Comparison of ENCODE assay signal across 30 cellular contexts in the genomic region with DNA sequence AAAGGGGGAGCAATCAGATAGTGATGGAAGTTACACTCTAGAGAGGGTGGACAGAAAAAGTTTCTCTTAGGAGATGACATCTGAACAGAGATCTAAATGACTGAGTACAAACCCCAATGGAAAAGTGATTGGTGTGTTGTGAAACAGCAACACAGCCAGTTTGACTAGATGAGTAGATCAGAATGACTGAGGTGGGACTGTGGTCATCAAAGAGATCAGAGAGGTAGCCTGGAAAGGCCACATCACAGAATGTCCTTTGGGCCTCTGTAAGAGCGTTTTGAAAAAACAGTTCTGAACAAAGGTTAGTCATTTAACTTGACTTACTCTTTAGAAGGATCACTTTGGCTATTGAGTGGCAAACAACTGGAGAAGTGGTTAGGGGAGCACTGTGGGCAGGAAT. TPM values are rescaled to one million over a fixed set of nuclear protein-coding genes. Genes with fewer than 3 reads are reported as not detected.
A peak's percentile ranks its signal among the peaks of the same experiment; 100 is the strongest.
DNase-seq lines count a peak whose midpoint lies in the region; ATAC-seq and TF ChIP-seq lines count a peak whose summit lies in the region.
"Had no signal": no experiment of that assay in that cellular context is flagged by ENCODE, and none has a peak within 500 bp of the region (broad histone marks: within the 10 kb centered on the region; RNA-seq: fewer than 3 reads in every experiment).

No MANE protein-coding gene starts in this region.

- intact Hi-C loops in natural killer cell (cut with micrococcal nuclease) = no loop called here

- 87 to 100% methylated on average over 1 of the region's 1 CpG for WGBS in GM23248 (ENCODE audit: low coverage in 1 of 2, low lambda C conversion rate in 2 of 2, missing lambda C conversion rate in 2 of 2), 2 experiments

- no peak for DNase-seq in activated T-cell treated with anti-CD3 and anti-CD28 coated beads, Interleukin-2, amount 50 U/mL, for 24 hours
- DNase-seq in activated T-cell treated with anti-CD3 and anti-CD28 coated beads, Interleukin-2, amount 50 U/mL, for 1 hour = no peak
- peak; percentile 13 for DNase-seq in GM12865 (ENCODE audit: low read depth)
- no peak for DNase-seq in T-helper 17 cell
- no peak for DNase-seq in natural killer cell
- no peak for DNase-seq in GM23248
- DNase-seq in NCI-H128 (lab: John Stamatoyannopoulos, UW; ENCODE audit: unreplicated experiment) = no peak
- DNase-seq: ACHN; anterior cingulate cortex; CD8-positive, alpha-beta T cell; DMS 273 treated with DMSO at 0.1 percent for 48 hours; effector CD8-positive, alpha-beta T cell; EL; HCEC 1CT; hypothalamus; MM.1S; NCI-H1105 treated with DMSO at 0.1 percent for 48 hours; NCI-H1930; NCI-H510A treated with DMSO at 0.1 percent for 48 hours; RPMI8226; sigmoid colon; SJCRH30; SW 1271 had no signal

- H3K4me3 Mint-ChIP-seq in activated T-cell treated with anti-CD3 and anti-CD28 coated beads, Interleukin-2, amount 50 U/mL, for 24 hours = no peak overlapping the region
- H3K4me3 Mint-ChIP-seq in T-helper 17 cell (no peak overlapping the region), natural killer cell (no peak overlapping the region)
- H3K4me3 Mint-ChIP-seq: activated naive CD4-positive, alpha-beta T cell treated with anti-CD3 and anti-CD28 coated beads, Interleukin-2, amount 50 U/mL, for 24 hours; B cell; CD8-positive, alpha-beta T cell; nephron had no signal

- H3K4me1 Mint-ChIP-seq in activated T-cell treated with anti-CD3 and anti-CD28 coated beads, Interleukin-2, amount 50 U/mL, for 24 hours (ENCODE audit: low read depth) = peaks cover 55% of the 10 kb centered on the region
- H3K4me1 Mint-ChIP-seq in T-helper 17 cell = peaks cover 28% of the 10 kb centered on the region
- H3K4me1 Mint-ChIP-seq in natural killer cell = peaks cover 29 to 39% of the 10 kb centered on the region in 2 donors
- H3K4me1 Mint-ChIP-seq: nephron had no signal

- no peaks in the 10 kb centered on the region for H3K9me2 ChIP-seq in GM23248 (ENCODE audit: insufficient read depth)

- no peaks in the 10 kb centered on the region for H3K9me3 ChIP-seq in T-helper 17 cell (ENCODE audit: control insufficient read depth, low read length, poor library complexity, severe bottlenecking)
- no peaks in the 10 kb centered on the region for H3K9me3 ChIP-seq in GM23248 (ENCODE audit: low read depth)

- no peaks in the 10 kb centered on the region for H3K4me1 ChIP-seq in GM23248 (ENCODE audit: insufficient read depth)
- H3K4me1 ChIP-seq: breast epithelium, SJCRH30 had no signal

- H3K9ac ChIP-seq in GM23248 = no peak overlapping the region
- H3K9ac ChIP-seq: KMS-11 had no signal

- H2AFZ ChIP-seq in GM23248 = no peak overlapping the region

- H4K20me1 ChIP-seq in GM23248 (ENCODE audit: insufficient read depth) = peaks cover 21% of the 10 kb centered on the region

- peak overlapping the region; percentile 65 for H3K27ac Mint-ChIP-seq in activated T-cell treated with anti-CD3 and anti-CD28 coated beads, Interleukin-2, amount 50 U/mL, for 24 hours
- H3K27ac Mint-ChIP-seq in T-helper 17 cell (peak overlapping the region; percentile 19), natural killer cell (peak overlapping the region; percentile 1 to 5)
- H3K27ac Mint-ChIP-seq: B cell; CD8-positive, alpha-beta T cell; nephron had no signal

- no peaks in the 10 kb centered on the region for H3K27me3 Mint-ChIP-seq in activated T-cell treated with anti-CD3 and anti-CD28 coated beads, Interleukin-2, amount 50 U/mL, for 24 hours
- no peaks in the 10 kb centered on the region for H3K27me3 Mint-ChIP-seq in T-helper 17 cell
- H3K27me3 Mint-ChIP-seq in natural killer cell (ENCODE audit: low read depth in 2 of 2) = no peaks in the 10 kb centered on the region
- H3K27me3 Mint-ChIP-seq: activated naive CD4-positive, alpha-beta T cell treated with anti-CD3 and anti-CD28 coated beads, Interleukin-2, amount 50 U/mL, for 24 hours; B cell had no signal

- no peak overlapping the region for H3K27ac ChIP-seq in GM23248
- H3K27ac ChIP-seq: breast epithelium, KMS-11, sigmoid colon, SJCRH30, tibial nerve had no signal

- H3K4me3 ChIP-seq in GM12865 (ENCODE audit: low read depth, low read length) = no peak overlapping the region
- no peak overlapping the region for H3K4me3 ChIP-seq in GM23248
- H3K4me3 ChIP-seq: breast epithelium, lung, sigmoid colon, SJCRH30, tibial nerve had no signal

- no peak overlapping the region for H3K4me2 ChIP-seq in GM23248 (ENCODE audit: unreplicated experiment)
- H3K4me2 ChIP-seq: KMS-11 had no signal

- no peaks in the 10 kb centered on the region for H3K27me3 ChIP-seq in GM23248 (replicated peaks; ENCODE audit: insufficient read depth)
- H3K27me3 ChIP-seq: breast epithelium, sigmoid colon, SJCRH30, tibial nerve had no signal

- peaks cover 15% of the 10 kb centered on the region for H3K36me3 ChIP-seq in GM23248 (ENCODE audit: low read depth)
- H3K36me3 ChIP-seq: breast epithelium had no signal

- in situ Hi-C loops in GM23248 (cut with MboI) = no loop called here

- H3K36me3 Mint-ChIP-seq in activated T-cell treated with anti-CD3 and anti-CD28 coated beads, Interleukin-2, amount 50 U/mL, for 24 hours (ENCODE audit: low read depth) = peaks cover 81% of the 10 kb centered on the region
- H3K36me3 Mint-ChIP-seq in T-helper 17 cell (ENCODE audit: low read depth) = peaks cover 2% of the 10 kb centered on the region
- peaks cover 7% of the 10 kb centered on the region for H3K36me3 Mint-ChIP-seq in natural killer cell

- H3K9me3 Mint-ChIP-seq in activated T-cell treated with anti-CD3 and anti-CD28 coated beads, Interleukin-2, amount 50 U/mL, for 24 hours = peaks cover 7% of the 10 kb centered on the region
- peaks cover 0 to 4% of the 10 kb centered on the region in 2 donors for H3K9me3 Mint-ChIP-seq in natural killer cell
- H3K9me3 Mint-ChIP-seq: activated naive CD4-positive, alpha-beta T cell treated with anti-CD3 and anti-CD28 coated beads, Interleukin-2, amount 50 U/mL, for 24 hours had no signal

- H3F3A ChIP-seq in GM23248 (ENCODE audit: insufficient read depth) = no peaks in the 10 kb centered on the region

- no peak for ATAC-seq in T-helper 17 cell
- no peak for ATAC-seq in natural killer cell
- ATAC-seq: CD8-positive, alpha-beta T cell had no signal

- peaks cover 89% of the 10 kb centered on the region for H3K79me2 ChIP-seq in GM23248 (ENCODE audit: insufficient read depth)

- TF ChIP-seq CTCF in GM12865 (IDR thresholded peaks at IDR 0.05; ENCODE audit: insufficient read depth, low read depth, low read length, missing control alignments) (no peak), natural killer cell (IDR thresholded peaks at IDR 0.05) (no peak)

RNA-seq across cellular contexts. Expression of a gene that starts 10.6 kb away (rescaled TPM):
- total RNA-seq in T-helper 17 cell (10 to 100 TPM; 14.1 to 15.4 TPM), natural killer cell (10 to 100 TPM; 17.0 to 21.8 (median 18.2) TPM)
- 29.2 and 34.4 TPM in 2 replicates for total RNA-seq in GM23248 (2014; rRNA removed; shearing (Covaris generic))
- 12.9 and 13.1 TPM in 2 replicates for polyA plus RNA-seq in GM23248 (2016; fragmentation: Nextera tagmentation; extraction: Ambion mirVana)

RNA-seq across cellular contexts. Expression of a gene that starts 53.5 kb away (rescaled TPM):
- total RNA-seq in T-helper 17 cell (under 1 TPM; 0.10 to 0.50 TPM), natural killer cell (under 1 TPM in 2 of 3 donors, not detected in 1; 0.18 to 0.75 TPM)
- total RNA-seq in GM23248 (2014; rRNA removed; shearing (Covaris generic)) = not detected in 2 replicates
- 0.27 TPM in 1 of 2 replicates, not detected in the other for polyA plus RNA-seq in GM23248 (2016; fragmentation: Nextera tagmentation; extraction: Ambion mirVana)

Comparison
In these comparisons a context has a peak if more than half of its experiments do, and no peak if none do; other contexts are left out.
1. H3K27ac Mint-ChIP-seq: peak in every context shown above with its lines; median percentile 65 in activated T-cell treated with anti-CD3 and anti-CD28 coated beads, Interleukin-2, amount 50 U/mL, for 24 hours; 19 in T-helper 17 cell; 3 in natural killer cell.